ENCODE assay signal across 14 cellular contexts in the genomic region with DNA sequence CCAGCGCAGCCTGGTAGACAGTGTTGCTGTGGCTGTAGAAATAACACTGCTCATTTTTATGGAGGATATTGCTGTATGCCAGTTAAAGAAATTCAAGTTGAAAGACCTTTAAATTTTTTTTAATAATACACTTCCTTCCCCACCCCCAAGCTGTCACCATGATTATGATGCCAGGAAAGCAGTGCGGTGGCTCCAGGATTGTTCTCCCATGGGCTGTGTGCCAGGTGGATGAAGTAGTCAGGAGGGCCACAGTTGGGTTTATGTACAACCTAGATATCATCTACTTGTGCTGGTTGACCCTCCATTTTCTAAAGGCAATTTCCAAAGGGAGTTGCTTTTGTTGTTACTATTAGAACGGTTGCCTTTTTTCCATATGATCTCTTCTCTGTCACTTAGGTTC.
DNase-seq lines count a peak whose midpoint lies in the region; TF ChIP-seq lines count a peak whose summit lies in the region.
"Had no signal": no experiment of that assay in that cellular context is flagged by ENCODE, and none has a peak within 500 bp of the region (broad histone marks: within the 10 kb centered on the region; RNA-seq: fewer than 3 reads in every experiment).

No MANE protein-coding gene starts in this region.

- H2AFZ ChIP-seq in OCI-LY3 (ENCODE audit: low read depth, low read length), result no peak overlapping the region

- H3K4me1 ChIP-seq in left ventricle myocardium inferior, result peaks cover 95% of the 10 kb centered on the region
- peaks cover 85% of the 10 kb centered on the region for H3K4me1 ChIP-seq in OCI-LY3 (ENCODE audit: low read length)

- DNase-seq in left ventricle myocardium inferior, result no peak
- DNase-seq in cardiac septum (ENCODE audit: low spot score), result no peak
- no peak for DNase-seq in immature natural killer cell
- no peak for DNase-seq in activated effector memory CD4-positive, alpha-beta T cell treated with anti-CD3 and anti-CD28 coated beads, Interleukin-2, amount 50 U/mL, for 16 hours
- DNase-seq in SKM-1 (lab: John Stamatoyannopoulos, UW; ENCODE audit: unreplicated experiment), result no peak
- DNase-seq in cortex of kidney (lab: John Stamatoyannopoulos, UW), result no peak
- DNase-seq in RWPE1 (ENCODE audit: low spot score), result no peak
- DNase-seq: C1 segment of cervical spinal cord; H9; right cardiac atrium; stimulated activated CD4-positive, alpha-beta T cell treated with anti-CD3 and anti-CD28 coated beads, Interleukin-4, amount 100 ng/mL, for 1 hour; stimulated activated naive CD4-positive, alpha-beta T cell had no signal

- H3K4me3 Mint-ChIP-seq in immature natural killer cell, result no peak overlapping the region
- H3K4me3 Mint-ChIP-seq: dendritic cell treated with granulocyte-macrophage colony-stimulating factor and Interleukin-4, amounts not matched to agents 40 ng/mL and 50 ng/mL, for 4 days; H9 had no signal

- H3K79me2 ChIP-seq in OCI-LY3 (ENCODE audit: low read length), result peaks cover 50% of the 10 kb centered on the region

- H3K4me3 ChIP-seq in left ventricle myocardium inferior (no peak overlapping the region), OCI-LY3 (ENCODE audit: low read length) (no peak overlapping the region)

- TF ChIP-seq CTCF in left ventricle myocardium inferior (IDR thresholded peaks at IDR 0.05; ENCODE audit: borderline replicate concordance), result no peak
- no peak for TF ChIP-seq CTCF in OCI-LY3 (IDR thresholded peaks at IDR 0.05; ENCODE audit: low read depth, low read length)
- no peak for TF ChIP-seq CTCF in RWPE1 (conservative IDR thresholded peaks at IDR 0.05; ENCODE audit: low read depth)

- no peaks in the 10 kb centered on the region for H4K20me1 ChIP-seq in OCI-LY3 (ENCODE audit: insufficient read depth, low read length)

- H3K27me3 ChIP-seq in left ventricle myocardium inferior (ENCODE audit: low read depth) (no peaks in the 10 kb centered on the region), OCI-LY3 (ENCODE audit: low read depth, low read length) (no peaks in the 10 kb centered on the region)

- H3K36me3 Mint-ChIP-seq in immature natural killer cell, result no peaks in the 10 kb centered on the region

- intact Hi-C loops in left ventricle myocardium inferior (cut with micrococcal nuclease) (no loop called here), cardiac septum (cut with DNase I) (no loop called here)

- H3K9ac ChIP-seq in OCI-LY3 (ENCODE audit: low read length), result no peak overlapping the region

- CTCF ChIA-PET in RWPE1 (lab: Yijun Ruan, JAX), result no interaction called here

- peaks cover 32 to 72% of the 10 kb centered on the region in 2 donors for H3K4me1 Mint-ChIP-seq in immature natural killer cell

- H3K27me3 Mint-ChIP-seq in immature natural killer cell (ENCODE audit: low read depth in 3 of 3), result peaks cover 0 to 1% (median under 1%) of the 10 kb centered on the region in 3 donors
- H3K27me3 Mint-ChIP-seq: dendritic cell treated with granulocyte-macrophage colony-stimulating factor and Interleukin-4, amounts not matched to agents 40 ng/mL and 50 ng/mL, for 4 days had no signal

- H3K9me3 Mint-ChIP-seq in immature natural killer cell, result no peaks in the 10 kb centered on the region
- H3K9me3 Mint-ChIP-seq: dendritic cell treated with granulocyte-macrophage colony-stimulating factor and Interleukin-4, amounts not matched to agents 40 ng/mL and 50 ng/mL, for 4 days; H9 had no signal

- H3K27ac Mint-ChIP-seq in immature natural killer cell, result peak overlapping the region in 4 of 6 donors; percentile 1 to 61 (median 44)
- H3K27ac Mint-ChIP-seq: dendritic cell treated with granulocyte-macrophage colony-stimulating factor and Interleukin-4, amounts not matched to agents 40 ng/mL and 50 ng/mL, for 4 days had no signal

- POLR2A ChIA-PET in RWPE1 (lab: Yijun Ruan, JAX; ENCODE audit: low non-redundant PET), result no interaction called here

- H3K27ac ChIP-seq in left ventricle myocardium inferior (replicated peaks) (peak overlapping the region; percentile 17), OCI-LY3 (ENCODE audit: low read length) (peak overlapping the region; percentile 99), RWPE1 (no peak overlapping the region)

- no peaks in the 10 kb centered on the region for H3K9me3 ChIP-seq in left ventricle myocardium inferior (replicated peaks)
- H3K9me3 ChIP-seq in OCI-LY3 (ENCODE audit: insufficient read depth, low read length), result no peaks in the 10 kb centered on the region

- H3K36me3 ChIP-seq in left ventricle myocardium inferior (no peaks in the 10 kb centered on the region), OCI-LY3 (replicated peaks; ENCODE audit: low read depth, low read length) (no peaks in the 10 kb centered on the region)

- peak overlapping the region; percentile 12; the same call in 1 of the 2 replicates for H3K4me2 ChIP-seq in OCI-LY3 (ENCODE audit: low read length)
